1 cellular context compared by ENCODE assay signal in genomic region chr3:48556796-48557626, GRCh38.
A peak's percentile ranks its signal among the peaks of the same experiment; 100 is the strongest.
TF ChIP-seq lines count a peak whose summit lies in the region.

Gene PFKFB4, minus strand, starts transcription at chr3:48556803. Its CDS starts 26 bp downstream, at chr3:48556777.

TF ChIP-seq in K562, 482 proteins besides CTCF, POLR2A, EP300 and RAD21 (continued from another document and continues in another):
- TF ChIP-seq FOXK2 (conservative IDR thresholded peaks at IDR 0.05 in 1 of 2, IDR thresholded peaks at IDR 0.05 in 1 of 2; ENCODE audit: low read depth in 2 of 2) (0 out of 4 replicates have a peak, but pooled peaks of 1 of the 2 experiments have one; percentile 18), POU5F1 (IDR thresholded peaks at IDR 0.05; ENCODE audit: borderline replicate concordance, low read depth, low read length, partially characterized antibody) (peak; percentile 25), ETV5 (CRISPR knock-in tag; IDR thresholded peaks at IDR 0.05; ENCODE audit: low read depth) (peak; percentile 63; the same call in 1 of the 2 replicates), DLX4 (CRISPR knock-in tag; IDR thresholded peaks at IDR 0.05) (no peak), ZNF224 (CRISPR knock-in tag; IDR thresholded peaks at IDR 0.05) (no peak), EP400 (IDR thresholded peaks at IDR 0.05) (peak; percentile 21; the same call in 1 of the 2 replicates), RB1 (IDR thresholded peaks at IDR 0.05; ENCODE audit: low read depth) (0 out of 2 replicates have a peak, but pooled peaks have one; percentile 11), IRF1 (CRISPR knock-in tag; IDR thresholded peaks at IDR 0.05; ENCODE audit: borderline replicate concordance) (no peak), ZNF384 (IDR thresholded peaks at IDR 0.05; ENCODE audit: low read depth, low read length) (0 out of 2 replicates have a peak, but pooled peaks have one; percentile 11), HNRNPLL (IDR thresholded peaks at IDR 0.05; ENCODE audit: low read depth, low read length, poor library complexity, severe bottlenecking) (peak; percentile 51), ZBTB7A (IDR thresholded peaks at IDR 0.05; ENCODE audit: borderline replicate concordance, control insufficient read depth, low read depth, low read length) (peak; percentile 46; the same call in 1 of the 2 replicates), L3MBTL2 (IDR thresholded peaks at IDR 0.05) (peak; percentile 47; the same call in 1 of the 2 replicates), FOXP1 (CRISPR knock-in tag; IDR thresholded peaks at IDR 0.05) (peak; percentile 67; the same call in 1 of the 2 replicates), CHAMP1 (IDR thresholded peaks at IDR 0.05) (no peak), RHOXF2B (CRISPR knock-in tag; conservative IDR thresholded peaks at IDR 0.05) (no peak), CREB3L1 (IDR thresholded peaks at IDR 0.05; ENCODE audit: borderline replicate concordance, low read depth) (0 out of 2 replicates have a peak, but pooled peaks have one; percentile 19), NRF1 (conservative IDR thresholded peaks at IDR 0.05 in 1 of 2, IDR thresholded peaks at IDR 0.05 in 1 of 2) (peak; percentile 99), FOXK1 (CRISPR knock-in tag; IDR thresholded peaks at IDR 0.05; ENCODE audit: borderline replicate concordance) (0 out of 2 replicates have a peak, but pooled peaks have one; percentile 27), SAFB (IDR thresholded peaks at IDR 0.05; ENCODE audit: borderline replicate concordance, low read depth, low read length) (peak; percentile 39; the same call in 1 of the 2 replicates), KDM5B (IDR thresholded peaks at IDR 0.05; ENCODE audit: insufficient replicate concordance, low read depth, low read length) (peak; percentile 46), ZC3H8 (IDR thresholded peaks at IDR 0.05) (no peak), ATF1 (CRISPR knock-in tag; IDR thresholded peaks at IDR 0.05) (no peak), ATF1 (tag; IDR thresholded peaks at IDR 0.05) (peak; percentile 70), ZNF766 (CRISPR knock-in tag; conservative IDR thresholded peaks at IDR 0.05) (0 out of 2 replicates have a peak, but pooled peaks have one; percentile 4), KLF13 (tag; IDR thresholded peaks at IDR 0.05; ENCODE audit: borderline replicate concordance, low read depth) (no peak), MAZ (CRISPR knock-in tag; conservative IDR thresholded peaks at IDR 0.05 in 1 of 2, IDR thresholded peaks at IDR 0.05 in 1 of 2) (peak; percentile 53 to 70), KLF1 (tag; IDR thresholded peaks at IDR 0.05) (peak; percentile 98), CTBP1 (IDR thresholded peaks at IDR 0.05; ENCODE audit: borderline replicate concordance) (peak; percentile 60; the same call in 1 of the 2 replicates), MAX (CRISPR knock-in tag; IDR thresholded peaks at IDR 0.05) (peak; percentile 99), PHF8 (IDR thresholded peaks at IDR 0.05; ENCODE audit: borderline replicate concordance, low read length) (peak; percentile 52; the same call in 1 of the 2 replicates), VEZF1 (CRISPR knock-in tag; IDR thresholded peaks at IDR 0.05) (peak; percentile 60; the same call in 1 of the 2 replicates), TAF1 (IDR thresholded peaks at IDR 0.05; ENCODE audit: control insufficient read depth, extremely low read depth, insufficient read depth, low read length, severe bottlenecking) (peak; percentile 31), ERF (CRISPR knock-in tag; IDR thresholded peaks at IDR 0.05) (no peak), BHLHE40 (IDR thresholded peaks at IDR 0.05; ENCODE audit: low read length) (peak; percentile 95), THRB (CRISPR knock-in tag; conservative IDR thresholded peaks at IDR 0.05) (no peak), YY1 (IDR thresholded peaks at IDR 0.05; ENCODE audit: borderline replicate concordance in 1 of 3, control insufficient read depth in 1 of 3, extremely low read depth in 1 of 3, insufficient read depth in 3 of 3, insufficient read length in 1 of 3, insufficient replicate concordance in 2 of 3, low read depth in 1 of 3, low read length in 2 of 3) (peak in 1 of 3 experiments; percentile 10), RBFOX2 (IDR thresholded peaks at IDR 0.05; ENCODE audit: low read depth, low read length) (peak; percentile 78), ZFX (CRISPR knock-in tag; IDR thresholded peaks at IDR 0.05) (peak; percentile 57), ZBTB2 (IDR thresholded peaks at IDR 0.05) (peak; percentile 97), MBD1 (CRISPR knock-in tag; IDR thresholded peaks at IDR 0.05) (no peak), ZBTB1 (CRISPR knock-in tag; IDR thresholded peaks at IDR 0.05; ENCODE audit: borderline replicate concordance, low read depth) (no peak), ZNF184 (CRISPR knock-in tag; IDR thresholded peaks at IDR 0.05) (no peak), TFAP4 (CRISPR knock-in tag; IDR thresholded peaks at IDR 0.05; ENCODE audit: borderline replicate concordance) (peak; percentile 69; the same call in 1 of the 2 replicates), GTF2F1 (IDR thresholded peaks at IDR 0.05; ENCODE audit: low read depth, low read length) (0 out of 2 replicates have a peak, but pooled peaks have one; percentile 46), CCNT2 (IDR thresholded peaks at IDR 0.05; ENCODE audit: borderline replicate concordance, extremely low read depth, insufficient read length, low read depth, low read length) (peak; percentile 53), MNT (conservative IDR thresholded peaks at IDR 0.05) (peak; percentile 41 to 71; a peak in 2 of 4 replicates), TBP (optimal IDR thresholded peaks at IDR 0.05; ENCODE audit: low read depth, low read length) (peak; percentile 48), SP1 (CRISPR knock-in tag; IDR thresholded peaks at IDR 0.05) (peak; percentile 63; the same call in 1 of the 2 replicates), SUPT5H (IDR thresholded peaks at IDR 0.05) (peak; percentile 24; the same call in 1 of the 2 replicates), HMGN3 (IDR thresholded peaks at IDR 0.05; ENCODE audit: borderline replicate concordance, extremely low read depth, insufficient read length, low read depth, low read length) (peak; percentile 58), SRF (CRISPR knock-in tag; IDR thresholded peaks at IDR 0.05) (peak in 1 of 2 experiments; percentile 62; a peak in 2 of 4 replicates), BDP1 (IDR thresholded peaks at IDR 0.05; ENCODE audit: insufficient read depth, insufficient read length) (no peak), TRIM24 (IDR thresholded peaks at IDR 0.05) (no peak)
